In the genomic region with DNA sequence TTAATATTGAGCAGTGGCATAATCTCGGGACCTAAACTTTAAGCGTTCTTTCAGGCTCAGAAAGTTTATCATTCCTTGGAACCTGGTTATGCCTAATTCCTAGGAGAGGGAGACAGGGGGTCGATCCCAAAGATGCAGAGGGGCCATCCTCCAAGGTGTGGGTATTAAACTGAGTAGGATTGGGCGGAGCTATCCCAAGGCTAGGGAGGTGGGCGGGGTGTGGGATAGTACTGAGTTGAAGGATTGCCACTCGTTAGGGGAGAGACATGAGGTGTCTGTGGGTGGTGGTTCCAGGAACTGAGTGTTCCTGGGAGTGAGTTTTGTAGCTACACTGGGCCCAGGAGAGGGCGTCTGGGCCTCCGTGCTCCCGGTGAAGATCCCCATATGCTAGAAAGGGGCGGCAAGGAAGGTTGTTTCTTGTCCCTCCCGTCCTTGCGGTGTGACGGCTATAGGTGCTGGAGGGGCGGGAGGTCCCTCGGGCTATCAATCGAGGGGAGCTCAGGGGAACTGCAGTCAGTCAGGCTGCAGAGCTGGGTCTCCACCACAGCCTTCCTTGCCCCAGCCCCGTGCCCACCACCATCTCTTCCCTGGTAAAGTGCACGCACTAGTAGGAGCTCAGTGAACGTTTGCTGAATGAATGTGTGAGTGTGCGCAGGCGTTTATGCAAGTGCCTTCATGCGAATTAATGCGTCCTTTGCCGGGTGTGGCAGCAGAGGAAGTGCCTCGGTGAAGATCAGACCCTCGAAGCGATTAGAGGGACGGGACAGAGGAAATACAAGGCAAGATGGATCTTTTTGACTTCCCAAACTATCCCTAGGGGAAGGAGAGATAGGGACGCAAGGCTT, we compare ENCODE assay signal across 12 cellular contexts. TPM values are rescaled to one million over a fixed set of nuclear protein-coding genes. Genes with fewer than 3 reads are reported as not detected.
DNase-seq lines count a peak whose midpoint lies in the region; ATAC-seq and TF ChIP-seq lines count a peak whose summit lies in the region.
"Had no signal": no experiment of that assay in that cellular context is flagged by ENCODE, and none has a peak within 500 bp of the region (broad histone marks: within the 10 kb centered on the region; RNA-seq: fewer than 3 reads in every experiment).

No MANE protein-coding gene starts in this region.

- peaks cover 70% of the 10 kb centered on the region for H3K27me3 Mint-ChIP-seq in activated B cell treated with CpG ODN at 0.5 μM for 24 hours

- intact Hi-C loops in activated B cell treated with CpG ODN at 0.5 μM for 24 hours (cut with micrococcal nuclease): loop anchor here (10.0 kb wide), 1 partner anchor 1300 kb away; no protein-coding TSS in a partner anchor
- intact Hi-C loops in ascending aorta (cut with DNase I): no loop called here

- H3K36me3 Mint-ChIP-seq in activated B cell treated with CpG ODN at 0.5 μM for 24 hours (ENCODE audit: low read depth): no peaks in the 10 kb centered on the region

- H3K4me1 ChIP-seq in BE2C (peaks cover 2% of the 10 kb centered on the region; the same call in 1 of the 2 replicates), iPS-18a (ENCODE audit: control insufficient read depth, low read depth, low read length) (peaks cover 41% of the 10 kb centered on the region), ascending aorta (peaks cover under 1 to 3% of the 10 kb centered on the region in 2 donors)

- TF ChIP-seq CTCF in BE2C (IDR thresholded peaks at IDR 0.05; ENCODE audit: low read depth, low read length) (peak; percentile 31), GM12875 (IDR thresholded peaks at IDR 0.05; ENCODE audit: borderline replicate concordance, insufficient read depth, low read depth, low read length) (0 out of 2 replicates have a peak, but pooled peaks have one; percentile 6), activated B cell treated with CpG ODN at 0.5 μM for 24 hours (IDR thresholded peaks at IDR 0.05) (no peak), ascending aorta (IDR thresholded peaks at IDR 0.05) (no peak)

- no peak overlapping the region for H3K9ac ChIP-seq in iPS-18a (ENCODE audit: low read length)

- CTCF ChIA-PET in activated B cell treated with CpG ODN at 0.5 μM for 24 hours (lab: Charles Lee): interaction anchor here (1.8 to 2.9 kb wide), 2 partner anchors 9 to 11 kb away, joined by 4 to 13 read pairs; a partner anchor contains a TSS

- POLR2A ChIA-PET in activated B cell treated with CpG ODN at 0.5 μM for 24 hours (lab: Charles Lee): interaction anchor here (1.1 to 1.7 kb wide), 2 partner anchors 9 to 10 kb away, joined by 3 to 7 read pairs; a partner anchor contains a TSS

- peak overlapping the region; percentile 66 for H3K27ac Mint-ChIP-seq in activated B cell treated with CpG ODN at 0.5 μM for 24 hours

- no peak overlapping the region for H3K27ac ChIP-seq in iPS-18a (ENCODE audit: low read length)
- no peak overlapping the region for H3K27ac ChIP-seq in ascending aorta
- H3K27ac ChIP-seq: upper lobe of left lung had no signal

- H3K27me3 ChIP-seq in BE2C (peaks cover 100% of the 10 kb centered on the region), iPS-18a (ENCODE audit: control insufficient read depth, insufficient read depth, low read length) (peaks cover 100% of the 10 kb centered on the region), ascending aorta (peaks cover 46% of the 10 kb centered on the region)

- no peak for DNase-seq in BE2C
- peak; percentile 22 for DNase-seq in activated B cell treated with CpG ODN at 0.5 μM for 24 hours
- DNase-seq in anterior cingulate cortex (lab: John Stamatoyannopoulos, UW): no peak
- no peak for DNase-seq in ascending aorta (ENCODE audit: low spot score in 2 of 2)
- DNase-seq: activated gamma-delta T cell treated with Interleukin-2 at 50 U/mL for 16 hours, NCI-H187 treated with DMSO at 0.1 percent for 48 hours, upper lobe of left lung had no signal

- H3K4me1 Mint-ChIP-seq in activated B cell treated with CpG ODN at 0.5 μM for 24 hours: peaks cover 35% of the 10 kb centered on the region

- no peaks in the 10 kb centered on the region for H3K36me3 ChIP-seq in BE2C
- H3K36me3 ChIP-seq in iPS-18a (ENCODE audit: control insufficient read depth, low read depth, low read length): no peaks in the 10 kb centered on the region
- no peaks in the 10 kb centered on the region for H3K36me3 ChIP-seq in ascending aorta
- H3K36me3 ChIP-seq: upper lobe of left lung had no signal

- H3K4me3 Mint-ChIP-seq in activated B cell treated with CpG ODN at 0.5 μM for 24 hours: peak overlapping the region; percentile 20

- ATAC-seq in activated B cell treated with CpG ODN at 0.5 μM for 24 hours (ENCODE audit: low read depth) (no peak), HG02759 (IDR thresholded peaks at IDR 0.05; ENCODE audit: unreplicated experiment) (no peak), HG03521 (IDR thresholded peaks at IDR 0.05; ENCODE audit: unreplicated experiment) (no peak)

- H3K9me3 ChIP-seq in BE2C: 0 out of 2 replicates have a peak, but pooled peaks cover 2% of the 10 kb centered on the region
- H3K9me3 ChIP-seq in iPS-18a (ENCODE audit: control insufficient read depth, low read depth, low read length): no peaks in the 10 kb centered on the region
- H3K9me3 ChIP-seq in ascending aorta: no peaks in the 10 kb centered on the region
- H3K9me3 ChIP-seq: upper lobe of left lung had no signal

- H3K9me3 Mint-ChIP-seq in activated B cell treated with CpG ODN at 0.5 μM for 24 hours: no peaks in the 10 kb centered on the region

- H3K4me3 ChIP-seq in BE2C (ENCODE audit: low read depth, low read length) (no peak overlapping the region), GM12875 (ENCODE audit: low read depth, low read length) (peak overlapping the region; percentile 27), iPS-18a (ENCODE audit: low read length) (peak overlapping the region; percentile 7), ascending aorta (no peak overlapping the region)
- H3K4me3 ChIP-seq: upper lobe of left lung had no signal

RNA-seq across cellular contexts. Expression of a gene that starts 3.0 kb away (rescaled TPM):
- polyA plus RNA-seq in BE2C (2012; ENCODE audit: insufficient read depth, insufficient read length, low read depth): not detected
- total RNA-seq in activated B cell treated with CpG ODN at 0.5 μM for 24 hours (0.13 TPM in 1 of 2 replicates, not detected in the other), ascending aorta (not detected)
- total RNA-seq: SK-MEL-5, upper lobe of left lung had no signal

RNA-seq across cellular contexts. Expression of a gene that starts 9.1 kb away (rescaled TPM):
- not detected for polyA plus RNA-seq in BE2C (2012; ENCODE audit: insufficient read depth, insufficient read length, low read depth)
- total RNA-seq in activated B cell treated with CpG ODN at 0.5 μM for 24 hours (not detected in 2 replicates), ascending aorta (not detected)
- total RNA-seq: upper lobe of left lung had no signal

RNA-seq across cellular contexts. Expression of a gene that starts 9.3 kb away (rescaled TPM):
- 166 TPM for polyA plus RNA-seq in BE2C (2012; ENCODE audit: insufficient read depth, insufficient read length, low read depth)
- total RNA-seq in activated B cell treated with CpG ODN at 0.5 μM for 24 hours: 137 and 141 TPM in 2 replicates
- 12.2 TPM for total RNA-seq in ascending aorta

Comparison
In these comparisons a context has a peak if more than half of its experiments do, and no peak if none do; other contexts are left out.
1. H3K4me3 ChIP-seq: peak in GM12875 (single experiment) and iPS-18a (single experiment); none in BE2C (single experiment) and ascending aorta (0 of 2).
2. CTCF ChIP-seq: peak in BE2C (single experiment) and GM12875 (single experiment); none in activated B cell treated with CpG ODN at 0.5 μM for 24 hours (single experiment) and ascending aorta (0 of 3).
3. RNA of a gene that starts 9.3 kb away (total RNA-seq): 137 to 141 TPM in activated B cell treated with CpG ODN at 0.5 μM for 24 hours; 12.2 TPM in ascending aorta (single experiment); every median in the first group is over 10 times any median in the second.